ENCODE assay signal across 32 cellular contexts in genomic region chr3:97111237-97111636, GRCh38.
"Had no signal": no experiment of that assay in that cellular context is flagged by ENCODE, and none has a peak within 500 bp of the region (broad histone marks: within the 10 kb centered on the region; RNA-seq: fewer than 3 reads in every experiment).

No MANE protein-coding gene starts in this region.

- H3K36me3 ChIP-seq: MG63 had no signal

- H3K9me3 ChIP-seq: MG63 had no signal

- DNase-seq: Karpas-422, Kasumi-1, MG63, MM.1S, MV-4-11, NCI-H1048, NCI-H1092, NCI-H1092 treated with DMSO at 0.1 percent for 48 hours, NCI-H1105, NCI-H1105 treated with DMSO at 0.1 percent for 48 hours, NCI-H1417 treated with DMSO at 0.1 percent for 48 hours, NCI-H1436, NCI-H1436 treated with DMSO at 0.1 percent for 48 hours, NCI-H146, NCI-H1694, NCI-H1694 treated with DMSO at 0.1 percent for 48 hours, NCI-H187, NCI-H187 treated with DMSO at 0.1 percent for 48 hours, NCI-H1930, NCI-H2029, NCI-H2029 treated with DMSO at 0.1 percent for 48 hours, NCI-H2081, NCI-H2081 treated with DMSO at 0.1 percent for 48 hours, NCI-H2107, NCI-H2171, NCI-H2171 treated with DMSO at 0.1 percent for 48 hours, NCI-H2227 treated with DMSO at 0.1 percent for 48 hours, NCI-H226, NCI-H345, NCI-H510A, NCI-H510A treated with DMSO at 0.1 percent for 48 hours had no signal

- H3K9ac ChIP-seq: KMS-11 had no signal

- H3K27me3 ChIP-seq: MG63 had no signal

- H3K4me3 ChIP-seq: MG63 had no signal

- H3K27ac ChIP-seq: KMS-11 had no signal

- H3K4me2 ChIP-seq: KMS-11 had no signal
